ENCODE assay signal across 10 cellular contexts in the genomic region with DNA sequence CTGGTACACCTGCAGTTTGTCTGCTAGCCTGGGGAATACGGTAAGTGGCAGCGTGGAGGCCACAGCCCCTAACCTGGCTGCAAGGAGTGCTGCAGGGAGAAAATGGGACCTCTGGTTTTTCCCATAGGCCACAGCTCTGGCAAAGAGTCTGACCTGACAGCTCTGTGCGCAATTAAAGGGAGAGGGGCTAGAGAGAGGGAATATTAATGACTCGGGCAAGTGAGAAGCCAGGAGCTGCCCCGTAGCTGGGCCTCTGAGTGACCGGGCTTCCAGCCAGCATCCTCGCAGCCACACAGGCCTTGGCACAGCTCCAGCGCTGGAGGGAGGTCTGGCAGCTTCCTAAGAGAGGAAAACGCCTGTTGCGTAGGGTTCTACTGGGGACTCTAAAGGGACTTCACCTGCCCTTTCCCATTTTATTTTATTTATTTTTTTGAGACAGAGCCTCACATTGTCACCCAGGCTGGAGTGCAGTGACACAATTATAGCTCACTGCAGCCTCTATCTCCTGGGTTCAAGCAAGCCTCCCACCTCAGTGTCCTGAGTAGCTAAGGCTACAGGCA. TPM values are rescaled to one million over a fixed set of nuclear protein-coding genes. Genes with fewer than 3 reads are reported as not detected.
A peak's percentile ranks its signal among the peaks of the same experiment; 100 is the strongest.
DNase-seq lines count a peak whose midpoint lies in the region; ATAC-seq lines count a peak whose summit lies in the region.
"Had no signal": no experiment of that assay in that cellular context is flagged by ENCODE, and none has a peak within 500 bp of the region (broad histone marks: within the 10 kb centered on the region; RNA-seq: fewer than 3 reads in every experiment).

No MANE protein-coding gene starts in this region.

- no peaks in the 10 kb centered on the region for H3K36me3 Mint-ChIP-seq in activated T-cell treated with anti-CD3 and anti-CD28 coated beads, Interleukin-2, amount 50 U/mL, for 24 hours (ENCODE audit: low read depth)

- no peaks in the 10 kb centered on the region for H3K9me3 Mint-ChIP-seq in activated T-cell treated with anti-CD3 and anti-CD28 coated beads, Interleukin-2, amount 50 U/mL, for 24 hours

- no peaks in the 10 kb centered on the region for H3K4me1 Mint-ChIP-seq in activated T-cell treated with anti-CD3 and anti-CD28 coated beads, Interleukin-2, amount 50 U/mL, for 24 hours (ENCODE audit: low read depth)

- H3K27ac ChIP-seq in cingulate gyrus (ENCODE audit: low read depth, low read length), result peak overlapping the region; percentile 88
- H3K27ac ChIP-seq: PC-9 had no signal

- no peak overlapping the region for H3K4me3 Mint-ChIP-seq in activated T-cell treated with anti-CD3 and anti-CD28 coated beads, Interleukin-2, amount 50 U/mL, for 24 hours

- ATAC-seq in GM18519 (IDR thresholded peaks at IDR 0.05; ENCODE audit: low FRiP score, unreplicated experiment), result no peak

- peak; percentile 95 for DNase-seq in DMS 273 (lab: John Stamatoyannopoulos, UW; ENCODE audit: unreplicated experiment)
- peak; percentile 94 for DNase-seq in NCI-H2196 (lab: John Stamatoyannopoulos, UW; ENCODE audit: unreplicated experiment)
- peak; percentile 86 for DNase-seq in myocyte (ENCODE audit: low read depth)
- no peak for DNase-seq in stimulated activated CD4-positive, alpha-beta T cell treated with anti-CD3 and anti-CD28 coated beads, Interleukin-4, amount 100 ng/mL, for 4 hours
- DNase-seq in GM19238 (ENCODE audit: insufficient read length, low spot score), result no peak
- DNase-seq in activated T-cell treated with anti-CD3 and anti-CD28 coated beads, Interleukin-2, amount 50 U/mL, for 24 hours, result no peak

- no peak overlapping the region for H3K27ac Mint-ChIP-seq in activated T-cell treated with anti-CD3 and anti-CD28 coated beads, Interleukin-2, amount 50 U/mL, for 24 hours

- H3K27me3 Mint-ChIP-seq in activated T-cell treated with anti-CD3 and anti-CD28 coated beads, Interleukin-2, amount 50 U/mL, for 24 hours, result peaks cover 35% of the 10 kb centered on the region

RNA-seq across cellular contexts. Expression of a gene that starts 18.2 kb away (rescaled TPM):
- not detected in 2 replicates for total RNA-seq in myocyte
- not detected for polyA plus RNA-seq in myocyte (2012)
- total RNA-seq: kidney epithelial cell, PC-9 had no signal

RNA-seq across cellular contexts. Expression of a gene that starts 55.3 kb away (rescaled TPM):
- not detected in 2 replicates for total RNA-seq in myocyte
- polyA plus RNA-seq in myocyte (2012), result 0.04 TPM

Comparison
In these comparisons a context has a peak if more than half of its experiments do, and no peak if none do; other contexts are left out.
1. DNase-seq: peak in DMS 273 (single experiment), NCI-H2196 (single experiment) and myocyte (single experiment); none in stimulated activated CD4-positive, alpha-beta T cell treated with anti-CD3 and anti-CD28 coated beads, Interleukin-4, amount 100 ng/mL, for 4 hours (0 of 2), GM19238 (single experiment) and activated T-cell treated with anti-CD3 and anti-CD28 coated beads, Interleukin-2, amount 50 U/mL, for 24 hours (single experiment).